ENCODE assay signal across 19 cellular contexts in genomic region chrX:65203545-65203944, GRCh38.
"Had no signal": no experiment of that assay in that cellular context is flagged by ENCODE, and none has a peak within 500 bp of the region (broad histone marks: within the 10 kb centered on the region; RNA-seq: fewer than 3 reads in every experiment).

No MANE protein-coding gene starts in this region.

- H3K27ac ChIP-seq: foreskin keratinocyte, neutrophil, psoas muscle, thoracic aorta had no signal

- ATAC-seq: effector memory CD8-positive, alpha-beta T cell; foreskin keratinocyte; left ventricle myocardium superior; naive thymus-derived CD8-positive, alpha-beta T cell; psoas muscle; sciatic nerve; stimulated activated naive B cell treated with anti-CD40 and anti-IgM and Interleukin-4, amounts not matched to agents 10 μg/mL and 1 μg/mL and 100 μg/mL, for 72 hours; stimulated activated naive CD8-positive, alpha-beta T cell treated with anti-CD3 and anti-CD28 coated beads, Interleukin-15, amount 100 ng/mL, for 72 hours had no signal

- FAIRE-seq: keratinocyte, urothelium cell line had no signal

- H3K27me3 ChIP-seq: foreskin keratinocyte, neutrophil had no signal

- H3K4me3 ChIP-seq: psoas muscle, thoracic aorta had no signal

- H3K9me3 ChIP-seq: neutrophil, psoas muscle, thoracic aorta had no signal

- DNase-seq: effector memory CD8-positive, alpha-beta T cell; erythroblast; foreskin keratinocyte; immature natural killer cell; left ventricle myocardium superior; mesendoderm; naive thymus-derived CD8-positive, alpha-beta T cell; psoas muscle; retina; stimulated activated CD4-positive, alpha-beta T cell treated with anti-CD3 and anti-CD28 coated beads, Interleukin-2, amount 100 ng/mL, for 24 hours; stimulated activated CD4-positive, alpha-beta T cell treated with anti-CD3 and anti-CD28 coated beads, Interleukin-4, amount 100 ng/mL, for 4 hours; stimulated activated naive B cell treated with anti-CD40 and anti-IgM and Interleukin-4, amounts not matched to agents 10 μg/mL and 1 μg/mL and 100 μg/mL, for 72 hours; stimulated activated naive CD8-positive, alpha-beta T cell treated with anti-CD3 and anti-CD28 coated beads, Interleukin-15, amount 100 ng/mL, for 72 hours; trophoblast cell had no signal

- H3K4me1 ChIP-seq: foreskin keratinocyte, psoas muscle had no signal

- H3K36me3 ChIP-seq: neutrophil, thoracic aorta had no signal
